31 cellular contexts compared by ENCODE assay signal in genomic region chr5:53645581-53645980, GRCh38.
"Had no signal": no experiment of that assay in that cellular context is flagged by ENCODE, and none has a peak within 500 bp of the region (broad histone marks: within the 10 kb centered on the region; RNA-seq: fewer than 3 reads in every experiment).

No MANE protein-coding gene starts in this region.

- H3K36me3 ChIP-seq: brain microvascular endothelial cell, WERI-Rb-1 had no signal

- ATAC-seq: activated CD8-positive, alpha-beta T cell treated with anti-CD3 and anti-CD28 coated beads for 36 hours; activated T-cell treated with anti-CD3 and anti-CD28 coated beads, Interleukin-2, amount 50 U/mL, for 72 hours; activated T-helper 17 cell treated with anti-CD3 and anti-CD28 coated beads, Interleukin-2, amount 50 U/mL, for 72 hours; Panc1 had no signal

- H3K4me3 ChIP-seq: SJCRH30, SK-N-MC had no signal

- H3K27me3 Mint-ChIP-seq: activated CD4-positive, alpha-beta T cell treated with anti-CD3 and anti-CD28 coated beads, Interleukin-2, amount 10 ng/mL, durations not matched to agents 24 days and 14 days; activated CD8-positive, alpha-beta T cell treated with anti-CD3 and anti-CD28 coated beads for 36 hours; activated naive CD8-positive, alpha-beta T cell treated with anti-CD3 and anti-CD28 coated beads for 36 hours; activated T-helper 17 cell treated with anti-CD3 and anti-CD28 coated beads, Interleukin-2, amount 50 U/mL, for 72 hours had no signal

- DNase-seq: activated CD4-positive, alpha-beta T cell treated with anti-CD3 and anti-CD28 coated beads, Interleukin-2, amount 10 ng/mL, durations not matched to agents 24 days and 14 days; activated CD4-positive, alpha-beta T cell treated with anti-CD3 and anti-CD28 coated beads, Interleukin-2, amount 50 U/mL, for 4 hours; activated CD8-positive, alpha-beta T cell treated with anti-CD3 and anti-CD28 coated beads for 36 hours; activated effector memory CD4-positive, alpha-beta T cell treated with anti-CD3 and anti-CD28 coated beads, Interleukin-2, amount 50 U/mL, for 16 hours; activated naive CD4-positive, alpha-beta T cell; activated naive CD4-positive, alpha-beta T cell treated with anti-CD3 and anti-CD28 coated beads, Interleukin-2, amount 50 U/mL, for 16 hours; activated naive CD8-positive, alpha-beta T cell treated with anti-CD3 and anti-CD28 coated beads for 36 hours; activated T-cell treated with anti-CD3 and anti-CD28 coated beads, Interleukin-2, amount 50 U/mL, for 1 hour; activated T-cell treated with anti-CD3 and anti-CD28 coated beads, Interleukin-2, amount 50 U/mL, for 72 hours; amniotic stem cell; aorta; brain microvascular endothelial cell; central memory CD4-positive, alpha-beta T cell; MM.1S; MV-4-11; NCI-H1092 treated with DMSO at 0.1 percent for 48 hours; NCI-H1417; NCI-H146; NCI-H187; NCI-H2029 treated with DMSO at 0.1 percent for 48 hours; NCI-H2171 treated with DMSO at 0.1 percent for 48 hours; NCI-H2227 treated with DMSO at 0.1 percent for 48 hours; NCI-H446; NCI-H510A treated with DMSO at 0.1 percent for 48 hours; SHP77; SJCRH30; T1000; WERI-Rb-1 had no signal

- H3K9me3 Mint-ChIP-seq: activated T-helper 17 cell treated with anti-CD3 and anti-CD28 coated beads, Interleukin-2, amount 50 U/mL, for 72 hours had no signal

- H3K4me3 Mint-ChIP-seq: activated CD4-positive, alpha-beta T cell treated with anti-CD3 and anti-CD28 coated beads, Interleukin-2, amount 10 ng/mL, durations not matched to agents 24 days and 14 days; activated CD8-positive, alpha-beta T cell treated with anti-CD3 and anti-CD28 coated beads for 36 hours; activated naive CD8-positive, alpha-beta T cell treated with anti-CD3 and anti-CD28 coated beads for 36 hours; activated T-cell treated with anti-CD3 and anti-CD28 coated beads, Interleukin-2, amount 50 U/mL, for 72 hours; activated T-helper 17 cell treated with anti-CD3 and anti-CD28 coated beads, Interleukin-2, amount 50 U/mL, for 72 hours had no signal

- H3K27me3 ChIP-seq: brain microvascular endothelial cell, SJCRH30 had no signal

- H3K27ac Mint-ChIP-seq: activated CD4-positive, alpha-beta T cell treated with anti-CD3 and anti-CD28 coated beads, Interleukin-2, amount 10 ng/mL, durations not matched to agents 24 days and 14 days; activated CD8-positive, alpha-beta T cell treated with anti-CD3 and anti-CD28 coated beads for 36 hours; activated naive CD8-positive, alpha-beta T cell treated with anti-CD3 and anti-CD28 coated beads for 36 hours; activated T-cell treated with anti-CD3 and anti-CD28 coated beads, Interleukin-2, amount 50 U/mL, for 72 hours; activated T-helper 17 cell treated with anti-CD3 and anti-CD28 coated beads, Interleukin-2, amount 50 U/mL, for 72 hours had no signal

- H3K27ac ChIP-seq: brain microvascular endothelial cell, SJCRH30, SK-N-MC, WERI-Rb-1 had no signal

- H3K4me1 Mint-ChIP-seq: activated CD4-positive, alpha-beta T cell treated with anti-CD3 and anti-CD28 coated beads, Interleukin-2, amount 10 ng/mL, durations not matched to agents 24 days and 14 days; activated T-helper 17 cell treated with anti-CD3 and anti-CD28 coated beads, Interleukin-2, amount 50 U/mL, for 72 hours had no signal
